In the genomic region with DNA sequence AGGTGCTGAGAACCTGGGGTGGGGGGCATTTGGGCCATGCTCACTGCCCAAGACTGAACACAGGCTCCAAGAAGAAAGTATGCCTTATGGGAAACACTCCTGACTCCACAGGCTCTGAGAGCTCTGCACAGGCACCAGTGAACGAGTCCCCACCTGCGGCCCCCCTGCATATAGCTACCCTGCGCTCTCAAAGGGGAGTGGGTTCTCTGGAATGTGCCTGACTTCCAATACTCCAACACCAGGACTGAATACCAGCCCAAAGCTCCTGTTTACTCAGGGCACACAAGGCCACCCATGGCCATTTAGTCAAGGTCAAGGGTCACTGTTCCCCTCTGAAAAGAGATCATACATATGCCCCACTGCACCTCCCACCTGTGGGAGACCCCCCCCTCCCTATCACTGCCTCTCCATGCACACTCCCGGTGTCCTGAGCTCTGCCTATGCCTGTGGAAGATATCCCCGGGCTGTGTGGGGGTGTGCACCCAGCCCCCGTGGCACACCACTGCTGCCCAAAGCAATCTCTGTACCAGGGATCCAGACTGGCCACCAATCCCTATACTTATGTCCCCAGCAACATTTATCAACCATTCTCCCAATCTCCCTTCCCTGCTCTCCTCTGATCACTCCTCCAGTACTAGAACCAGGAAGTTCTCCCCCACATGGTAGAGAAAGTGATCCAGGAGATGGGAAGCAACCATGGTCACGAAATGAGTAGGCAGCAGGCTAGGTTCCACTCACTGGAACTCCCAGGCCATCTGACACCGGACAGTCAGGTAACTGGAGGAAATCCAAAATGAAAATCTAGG, we compare ENCODE assay signal across 1 cellular context.
TF ChIP-seq lines count a peak whose summit lies in the region.

No MANE protein-coding gene starts in this region.

TF ChIP-seq in HepG2, 621 proteins besides CTCF, POLR2A, EP300 and RAD21 (continued from another document and continues in another):
- TF ChIP-seq, protein P1, sequence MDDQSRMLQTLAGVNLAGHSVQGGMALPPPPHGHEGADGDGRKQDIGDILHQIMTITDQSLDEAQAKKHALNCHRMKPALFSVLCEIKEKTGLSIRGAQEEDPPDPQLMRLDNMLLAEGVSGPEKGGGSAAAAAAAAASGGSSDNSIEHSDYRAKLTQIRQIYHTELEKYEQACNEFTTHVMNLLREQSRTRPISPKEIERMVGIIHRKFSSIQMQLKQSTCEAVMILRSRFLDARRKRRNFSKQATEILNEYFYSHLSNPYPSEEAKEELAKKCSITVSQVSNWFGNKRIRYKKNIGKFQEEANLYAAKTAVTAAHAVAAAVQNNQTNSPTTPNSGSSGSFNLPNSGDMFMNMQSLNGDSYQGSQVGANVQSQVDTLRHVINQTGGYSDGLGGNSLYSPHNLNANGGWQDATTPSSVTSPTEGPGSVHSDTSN (CRISPR knock-in tag; IDR thresholded peaks at IDR 0.05; ENCODE audit: borderline replicate concordance): no peak
- TF ChIP-seq JARID2 (CRISPR knock-in tag; IDR thresholded peaks at IDR 0.05; ENCODE audit: insufficient replicate concordance) (no peak), HNRNPK (IDR thresholded peaks at IDR 0.05; ENCODE audit: low read depth, low read length, poor library complexity, severe bottlenecking) (no peak), ZNF33A (CRISPR knock-in tag; IDR thresholded peaks at IDR 0.05; ENCODE audit: borderline replicate concordance) (no peak), ZNF441 (CRISPR knock-in tag; IDR thresholded peaks at IDR 0.05; ENCODE audit: borderline replicate concordance) (no peak), ZNF580 (CRISPR knock-in tag; IDR thresholded peaks at IDR 0.05; ENCODE audit: borderline replicate concordance, low read depth) (peak; percentile 63; the same call in 1 of the 2 replicates), GFI1 (CRISPR knock-in tag; IDR thresholded peaks at IDR 0.05; ENCODE audit: borderline replicate concordance) (peak; percentile 61), ZNF629 (CRISPR knock-in tag; conservative IDR thresholded peaks at IDR 0.05) (peak; percentile 26; the same call in 1 of the 2 replicates), ZNF335 (CRISPR knock-in tag; IDR thresholded peaks at IDR 0.05) (peak; percentile 60), ZNF264 (CRISPR knock-in tag; IDR thresholded peaks at IDR 0.05) (peak; percentile 66; the same call in 1 of the 2 replicates), MAFG (CRISPR knock-in tag; IDR thresholded peaks at IDR 0.05) (no peak), SIN3B (IDR thresholded peaks at IDR 0.05; ENCODE audit: low read length) (no peak), SNAPC2 (CRISPR knock-in tag; IDR thresholded peaks at IDR 0.05) (no peak), ZNF296 (CRISPR knock-in tag; conservative IDR thresholded peaks at IDR 0.05) (peak; percentile 94), ZNF674 (CRISPR knock-in tag; IDR thresholded peaks at IDR 0.05; ENCODE audit: low read depth) (no peak), HNRNPL (IDR thresholded peaks at IDR 0.05; ENCODE audit: low read depth, low read length) (0 out of 2 replicates have a peak, but pooled peaks have one; percentile 29), SRSF9 (IDR thresholded peaks at IDR 0.05; ENCODE audit: borderline replicate concordance, insufficient read depth, low read depth, low read length, poor library complexity, severe bottlenecking) (no peak), NKX3-1 (CRISPR knock-in tag; IDR thresholded peaks at IDR 0.05) (peak; percentile 81; the same call in 1 of the 2 replicates), NRL (CRISPR knock-in tag; IDR thresholded peaks at IDR 0.05; ENCODE audit: borderline replicate concordance) (no peak), KAT8 (CRISPR knock-in tag; IDR thresholded peaks at IDR 0.05) (peak; percentile 56), TP53 (CRISPR knock-in tag; conservative IDR thresholded peaks at IDR 0.05) (no peak), ZBTB38 (CRISPR knock-in tag; IDR thresholded peaks at IDR 0.05) (no peak), KMT2A (CRISPR knock-in tag; IDR thresholded peaks at IDR 0.05) (no peak; the same call in 1 of the 2 replicates), RAD51 (IDR thresholded peaks at IDR 0.05; ENCODE audit: borderline replicate concordance) (no peak), KLF9 (CRISPR knock-in tag; IDR thresholded peaks at IDR 0.05; ENCODE audit: low read depth) (no peak), ZNF704 (CRISPR knock-in tag; IDR thresholded peaks at IDR 0.05; ENCODE audit: borderline replicate concordance) (no peak), TBX2 (CRISPR knock-in tag; IDR thresholded peaks at IDR 0.05; ENCODE audit: borderline replicate concordance) (peak; percentile 94), ZBTB10 (CRISPR knock-in tag; IDR thresholded peaks at IDR 0.05; ENCODE audit: borderline replicate concordance) (peak; percentile 98), FOXP4 (CRISPR knock-in tag; IDR thresholded peaks at IDR 0.05) (peak; percentile 88), ZNF609 (CRISPR knock-in tag; IDR thresholded peaks at IDR 0.05; ENCODE audit: borderline replicate concordance) (peak; percentile 97), GABPB1 (CRISPR knock-in tag; IDR thresholded peaks at IDR 0.05) (peak; percentile 46)
- TF ChIP-seq, protein P2, sequence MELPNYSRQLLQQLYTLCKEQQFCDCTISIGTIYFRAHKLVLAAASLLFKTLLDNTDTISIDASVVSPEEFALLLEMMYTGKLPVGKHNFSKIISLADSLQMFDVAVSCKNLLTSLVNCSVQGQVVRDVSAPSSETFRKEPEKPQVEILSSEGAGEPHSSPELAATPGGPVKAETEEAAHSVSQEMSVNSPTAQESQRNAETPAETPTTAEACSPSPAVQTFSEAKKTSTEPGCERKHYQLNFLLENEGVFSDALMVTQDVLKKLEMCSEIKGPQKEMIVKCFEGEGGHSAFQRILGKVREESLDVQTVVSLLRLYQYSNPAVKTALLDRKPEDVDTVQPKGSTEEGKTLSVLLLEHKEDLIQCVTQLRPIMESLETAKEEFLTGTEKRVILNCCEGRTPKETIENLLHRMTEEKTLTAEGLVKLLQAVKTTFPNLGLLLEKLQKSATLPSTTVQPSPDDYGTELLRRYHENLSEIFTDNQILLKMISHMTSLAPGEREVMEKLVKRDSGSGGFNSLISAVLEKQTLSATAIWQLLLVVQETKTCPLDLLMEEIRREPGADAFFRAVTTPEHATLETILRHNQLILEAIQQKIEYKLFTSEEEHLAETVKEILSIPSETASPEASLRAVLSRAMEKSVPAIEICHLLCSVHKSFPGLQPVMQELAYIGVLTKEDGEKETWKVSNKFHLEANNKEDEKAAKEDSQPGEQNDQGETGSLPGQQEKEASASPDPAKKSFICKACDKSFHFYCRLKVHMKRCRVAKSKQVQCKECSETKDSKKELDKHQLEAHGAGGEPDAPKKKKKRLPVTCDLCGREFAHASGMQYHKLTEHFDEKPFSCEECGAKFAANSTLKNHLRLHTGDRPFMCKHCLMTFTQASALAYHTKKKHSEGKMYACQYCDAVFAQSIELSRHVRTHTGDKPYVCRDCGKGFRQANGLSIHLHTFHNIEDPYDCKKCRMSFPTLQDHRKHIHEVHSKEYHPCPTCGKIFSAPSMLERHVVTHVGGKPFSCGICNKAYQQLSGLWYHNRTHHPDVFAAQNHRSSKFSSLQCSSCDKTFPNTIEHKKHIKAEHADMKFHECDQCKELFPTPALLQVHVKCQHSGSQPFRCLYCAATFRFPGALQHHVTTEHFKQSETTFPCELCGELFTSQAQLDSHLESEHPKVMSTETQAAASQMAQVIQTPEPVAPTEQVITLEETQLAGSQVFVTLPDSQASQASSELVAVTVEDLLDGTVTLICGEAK (IDR thresholded peaks at IDR 0.05): no peak
- TF ChIP-seq, protein P2 (CRISPR knock-in tag; IDR thresholded peaks at IDR 0.05): no peak; the same call in 1 of the 2 replicates
